Comparison of ENCODE assay signal across 9 cellular contexts in genomic region chr2:170361359-170361936, GRCh38.
DNase-seq lines count a peak whose midpoint lies in the region; ATAC-seq and TF ChIP-seq lines count a peak whose summit lies in the region.
"Had no signal": no experiment of that assay in that cellular context is flagged by ENCODE, and none has a peak within 500 bp of the region (broad histone marks: within the 10 kb centered on the region; RNA-seq: fewer than 3 reads in every experiment).

No MANE protein-coding gene starts in this region.

- in situ Hi-C loops in mammary epithelial cell (cut with MboI; ENCODE audit: low sequenced_read_pairs in 2 of 2) = no loop called here

- H3K4me2 ChIP-seq in KMS-11 (no peak overlapping the region), mammary epithelial cell (ENCODE audit: insufficient read depth, low read depth, low read length) (no peak overlapping the region)

- H2AFZ ChIP-seq in KMS-11 (ENCODE audit: low read depth) (no peak overlapping the region), mammary epithelial cell (ENCODE audit: low read depth, low read length) (no peak overlapping the region)

- H4K20me1 ChIP-seq in KMS-11 (ENCODE audit: insufficient read depth) = no peaks in the 10 kb centered on the region
- no peaks in the 10 kb centered on the region for H4K20me1 ChIP-seq in mammary epithelial cell (ENCODE audit: insufficient read depth, low read length)

- H3K4me1 ChIP-seq in KMS-11 (ENCODE audit: low read depth, poor library complexity, severe bottlenecking) (no peaks in the 10 kb centered on the region), mammary epithelial cell (ENCODE audit: insufficient read depth, low read length) (no peaks in the 10 kb centered on the region)

- peak; percentile 31 for DNase-seq in GM12864 (ENCODE audit: low read depth)
- peak in 1 of 3 donors; percentile 36 for DNase-seq in T-helper 17 cell
- peak; percentile 50 for DNase-seq in mammary epithelial cell
- peak; percentile 50 for DNase-seq in kidney glomerular epithelial cell (lab: John Stamatoyannopoulos, UW)
- peak; percentile 10 for DNase-seq in stimulated activated CD8-positive, alpha-beta memory T cell treated with anti-CD3 and anti-CD28 coated beads, Interleukin-15, amount 100 ng/mL, for 24 hours (ENCODE audit: low read depth)

- H3K9me3 ChIP-seq in T-helper 17 cell (ENCODE audit: control insufficient read depth, low read length, poor library complexity, severe bottlenecking) = no peaks in the 10 kb centered on the region
- no peaks in the 10 kb centered on the region for H3K9me3 ChIP-seq in mammary epithelial cell (replicated peaks; ENCODE audit: insufficient read depth, low read length)
- H3K9me3 ChIP-seq: neutrophil had no signal

- peaks cover 70% of the 10 kb centered on the region for H3K27me3 Mint-ChIP-seq in T-helper 17 cell

- H3K4me3 Mint-ChIP-seq in T-helper 17 cell = no peak overlapping the region

- no peaks in the 10 kb centered on the region for H3K79me2 ChIP-seq in KMS-11 (ENCODE audit: insufficient read depth, low read depth)
- H3K79me2 ChIP-seq in mammary epithelial cell (ENCODE audit: insufficient read depth, low read length) = no peaks in the 10 kb centered on the region

- H3K27ac ChIP-seq in 22Rv1 (no peak overlapping the region), KMS-11 (no peak overlapping the region), mammary epithelial cell (ENCODE audit: insufficient read depth, low read depth, low read length) (no peak overlapping the region)
- H3K27ac ChIP-seq: neutrophil had no signal

- H3K36me3 ChIP-seq in KMS-11 (ENCODE audit: insufficient read depth) (no peaks in the 10 kb centered on the region), mammary epithelial cell (ENCODE audit: insufficient read depth, low read length) (no peaks in the 10 kb centered on the region)
- H3K36me3 ChIP-seq: neutrophil had no signal

- TF ChIP-seq CTCF in 22Rv1 (IDR thresholded peaks at IDR 0.05) = peak; percentile 74
- peak; percentile 82 for TF ChIP-seq CTCF in GM12864 (IDR thresholded peaks at IDR 0.05; ENCODE audit: low read depth, low read length, missing control alignments)
- peak; percentile 80 for TF ChIP-seq CTCF in KMS-11 (conservative IDR thresholded peaks at IDR 0.05; ENCODE audit: low read depth, low read length)
- TF ChIP-seq CTCF in mammary epithelial cell (conservative IDR thresholded peaks at IDR 0.05 in 1 of 2, IDR thresholded peaks at IDR 0.05 in 1 of 2; ENCODE audit: extremely low read depth in 1 of 2, insufficient read depth in 1 of 2, low read depth in 1 of 2, low read length in 2 of 2) = peak; percentile 79 to 87

- intact Hi-C loops in mammary epithelial cell (cut with micrococcal nuclease) = loop anchor here (1.0 kb wide), 3 partner anchors 37 to 428 kb away; no protein-coding TSS in a partner anchor

- 8% methylated on average over 4 of the region's 4 CpGs for WGBS in mammary epithelial cell (ENCODE audit: low coverage, missing lambda C conversion rate)

- H3K36me3 Mint-ChIP-seq in T-helper 17 cell (ENCODE audit: low read depth) = no peaks in the 10 kb centered on the region

- no peak overlapping the region for H3K27ac Mint-ChIP-seq in T-helper 17 cell

- peaks cover 7% of the 10 kb centered on the region for H3K4me1 Mint-ChIP-seq in T-helper 17 cell

- dilution Hi-C loops in mammary epithelial cell (cut with HindIII; ENCODE audit: low sequenced_read_pairs) = no loop called here

- no peak overlapping the region for H3K9ac ChIP-seq in KMS-11
- no peak overlapping the region for H3K9ac ChIP-seq in mammary epithelial cell (ENCODE audit: insufficient read depth, low read length)

- CTCF ChIA-PET in mammary epithelial cell (lab: Charles Lee; ENCODE audit: low non-redundant PET) = interaction anchor here (0.5 to 0.6 kb wide), 2 partner anchors 61 to 454 kb away, joined by 3 to 4 read pairs; no protein-coding TSS in a partner anchor

- H3K27me3 ChIP-seq in KMS-11 (ENCODE audit: insufficient read depth, low read depth) (no peaks in the 10 kb centered on the region), mammary epithelial cell (ENCODE audit: insufficient read depth, low read length) (no peaks in the 10 kb centered on the region)
- H3K27me3 ChIP-seq: neutrophil had no signal

- peak; percentile 78 for ATAC-seq in T-helper 17 cell
- no peak for ATAC-seq in HG03521 (IDR thresholded peaks at IDR 0.05; ENCODE audit: unreplicated experiment)

- BruUV-seq in mammary epithelial cell (replicated peaks; lab: Mats Ljungman, UMichigan) = no TSS peak

- H3K4me3 ChIP-seq in GM12864 (ENCODE audit: low read depth, low read length) = no peak overlapping the region
- H3K4me3 ChIP-seq in KMS-11 (IDR thresholded peaks at IDR 0.05; ENCODE audit: insufficient read depth, low read depth, low read length) = no peak overlapping the region
- no peak overlapping the region for H3K4me3 ChIP-seq in mammary epithelial cell (replicated peaks in 1 of 3; ENCODE audit: insufficient read depth in 1 of 3, low read depth in 2 of 3, low read length in 3 of 3)
